ENCODE assay signal across 8 cellular contexts in the genomic region with DNA sequence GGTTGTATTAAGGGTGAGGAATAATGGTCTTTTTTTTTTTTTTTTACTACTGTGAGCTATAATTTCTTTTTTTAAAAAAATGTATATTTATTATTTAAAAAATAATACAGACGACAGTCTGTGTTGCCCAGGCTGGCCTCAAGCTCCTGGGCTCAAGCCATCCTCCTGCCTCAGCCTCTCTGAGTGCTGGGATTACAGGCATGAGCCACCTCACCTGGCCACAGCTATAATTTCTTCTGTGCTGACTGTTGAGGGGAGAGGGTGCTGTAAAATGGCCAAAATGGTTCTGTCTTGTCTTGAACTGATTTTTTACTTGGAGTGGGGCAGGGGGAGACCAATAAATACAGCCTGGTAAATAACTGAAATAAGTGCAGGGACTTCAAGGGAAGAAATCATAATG. TPM values are rescaled to one million over a fixed set of nuclear protein-coding genes. Genes with fewer than 3 reads are reported as not detected.
DNase-seq lines count a peak whose midpoint lies in the region; ATAC-seq and TF ChIP-seq lines count a peak whose summit lies in the region.

No MANE protein-coding gene starts in this region.

- TF ChIP-seq POLR2A in heart left ventricle (IDR thresholded peaks at IDR 0.05): no peak
- no peak for TF ChIP-seq POLR2A in breast epithelium (IDR thresholded peaks at IDR 0.05)
- TF ChIP-seq POLR2A in uterus (IDR thresholded peaks at IDR 0.05): no peak

- ATAC-seq in heart left ventricle (no peak), Right ventricle myocardium superior (ENCODE audit: poor library complexity) (no peak), HG03571 (IDR thresholded peaks at IDR 0.05; ENCODE audit: unreplicated experiment) (no peak)

- intact Hi-C loops in heart left ventricle (cut with DNase I): loop anchor here in 3 of 10 donors (10.0 kb wide), 2 partner anchors 153 to 173 kb away; partner anchors contain the start of genes KCTD20 (in 2 of the 3) and PXT1 (in 2 of the 3)
- intact Hi-C loops in Right ventricle myocardium superior (cut with DNase I): loop anchor here (10.0 kb wide), 1 partner anchor 153 kb away; the partner anchor contains the start of genes KCTD20 and PXT1
- intact Hi-C loops in breast epithelium (cut with DNase I; ENCODE audit: low total_unique reads): no loop called here
- intact Hi-C loops in uterus (cut with DNase I; ENCODE audit: low total_unique reads): no loop called here

- H3K36me3 ChIP-seq in heart left ventricle: peaks cover 4 to 69% (median 62%) of the 10 kb centered on the region in 9 donors
- no peaks in the 10 kb centered on the region for H3K36me3 ChIP-seq in breast epithelium
- H3K36me3 ChIP-seq in uterus: no peaks in the 10 kb centered on the region

- H3K27ac ChIP-seq in heart left ventricle (peak overlapping the region in 5 of 12 donors; percentile 23 to 97 (median 33)), breast epithelium (peak overlapping the region in 1 of 2 donors; percentile 100), uterus (peak overlapping the region; percentile 2 to 100)

- peak overlapping the region in 11 of 12 donors; percentile 64 to 80 (median 74) for H3K4me3 ChIP-seq in heart left ventricle
- H3K4me3 ChIP-seq in breast epithelium: peak overlapping the region; percentile 72 to 75 (median 73)
- peak overlapping the region; percentile 0 to 68 for H3K4me3 ChIP-seq in uterus

- no peaks in the 10 kb centered on the region for H3K27me3 ChIP-seq in heart left ventricle
- no peaks in the 10 kb centered on the region for H3K27me3 ChIP-seq in breast epithelium
- no peaks in the 10 kb centered on the region for H3K27me3 ChIP-seq in uterus

- 3 to 9% (median 7%) methylated on average over 1 of the region's 1 CpG for WGBS in heart left ventricle, 4 donors

- TF ChIP-seq CTCF in heart left ventricle (IDR thresholded peaks at IDR 0.05): no peak
- no peak for TF ChIP-seq CTCF in breast epithelium (IDR thresholded peaks at IDR 0.05)
- no peak for TF ChIP-seq CTCF in uterus (IDR thresholded peaks at IDR 0.05)

- H3K9me3 ChIP-seq in heart left ventricle (no peaks in the 10 kb centered on the region), breast epithelium (no peaks in the 10 kb centered on the region), uterus (no peaks in the 10 kb centered on the region)

- DNase-seq in heart left ventricle (no peak), Right ventricle myocardium superior (no peak), breast epithelium (ENCODE audit: low spot score in 2 of 2) (no peak), mesenteric fat pad (ENCODE audit: low spot score) (peak; percentile 8), uterus (no peak), A172 (ENCODE audit: low spot score) (no peak), DMS153 treated with DMSO at 0.1 percent for 48 hours (lab: John Stamatoyannopoulos, UW; ENCODE audit: unreplicated experiment) (no peak)

- H3K4me1 ChIP-seq in heart left ventricle (peaks cover 12 to 75% (median 62%) of the 10 kb centered on the region in 12 donors), breast epithelium (peaks cover 6 to 22% of the 10 kb centered on the region in 2 donors), uterus (peaks cover 3 to 12% of the 10 kb centered on the region in 2 donors)

RNA-seq across cellular contexts. Expression of gene SRSF3, which starts 3.6 kb away (rescaled TPM):
- total RNA-seq in heart left ventricle (100 to 1,000 TPM in 6 of 9 donors, 10 to 100 TPM in 3; 43.2 to 162 (median 111) TPM), Right ventricle myocardium superior (122 TPM), breast epithelium (100 to 1,000 TPM; 163 to 425 (median 276) TPM), mesenteric fat pad (214 TPM), uterus (100 to 1,000 TPM in 3 of 4 donors, 10 to 100 TPM in 1; 98.8 to 239 (median 179) TPM)
- polyA plus RNA-seq in heart left ventricle: 100 to 1,000 TPM in 1 of 2 donors, 10 to 100 TPM in 1; 69.1 to 215 TPM
- total RNA-seq in A172 (2014; rRNA removed; shearing (Covaris generic)): 238 and 255 TPM in 2 replicates

RNA-seq across cellular contexts. Expression of gene STK38, which starts 50.5 kb away (rescaled TPM):
- total RNA-seq in heart left ventricle: 10 to 100 TPM; 14.3 to 32.8 (median 21.2) TPM
- 10 to 100 TPM; 15.0 to 23.2 TPM for polyA plus RNA-seq in heart left ventricle
- 21.2 TPM for total RNA-seq in Right ventricle myocardium superior
- total RNA-seq in breast epithelium: 10 to 100 TPM; 27.5 to 39.4 (median 31.4) TPM
- 31.2 TPM for total RNA-seq in mesenteric fat pad
- total RNA-seq in uterus: 10 to 100 TPM; 10.6 to 30.0 (median 20.5) TPM
- 23.7 and 25.3 TPM in 2 replicates for total RNA-seq in A172 (2014; rRNA removed; shearing (Covaris generic))
